In genomic region chr4:123510666-123511065, GRCh38 we compare ENCODE assay signal across 36 cellular contexts.
"Had no signal": no experiment of that assay in that cellular context is flagged by ENCODE, and none has a peak within 500 bp of the region (broad histone marks: within the 10 kb centered on the region; RNA-seq: fewer than 3 reads in every experiment).

No MANE protein-coding gene starts in this region.

- DNase-seq: activated B cell treated with CpG ODN at 0.5 μM for 24 hours; activated CD4-positive, alpha-beta memory T cell treated with anti-CD3 and anti-CD28 coated beads for 36 hours; activated CD4-positive, alpha-beta T cell treated with anti-CD3 and anti-CD28 coated beads for 4 hours; activated CD4-positive, alpha-beta T cell treated with anti-CD3 and anti-CD28 coated beads, Interleukin-2, amount 10 ng/mL, durations not matched to agents 24 days and 14 days; activated CD4-positive, alpha-beta T cell treated with anti-CD3 and anti-CD28 coated beads, Interleukin-2, amount 50 U/mL, for 1 hour; activated CD4-positive, alpha-beta T cell treated with anti-CD3 and anti-CD28 coated beads, Interleukin-2, amount 50 U/mL, for 4 hours; activated CD4-positive, CD25-positive, alpha-beta regulatory T cell treated with anti-CD3 and anti-CD28 coated beads, Interleukin-2, amount 50 U/mL, for 72 hours; activated CD8-positive, alpha-beta memory T cell treated with anti-CD3 and anti-CD28 coated beads, Interleukin-2, amount 50 U/mL, for 4 hours; activated CD8-positive, alpha-beta T cell treated with anti-CD3 and anti-CD28 coated beads for 36 hours; activated gamma-delta T cell; activated naive CD4-positive, alpha-beta T cell treated with anti-CD3 and anti-CD28 coated beads, Interleukin-2, amount 10 ng/mL, durations not matched to agents 7 days and 5 days; activated naive CD4-positive, alpha-beta T cell treated with Interleukin-2 at 50 U/mL for 16 hours; activated naive CD8-positive, alpha-beta T cell treated with anti-CD3 and anti-CD28 coated beads, Interleukin-2, amount 10 ng/mL, durations not matched to agents 7 days and 5 days; activated naive CD8-positive, alpha-beta T cell treated with anti-CD3 and anti-CD28 coated beads, Interleukin-2, amount 50 U/mL, for 24 hours; activated T-cell treated with anti-CD3 and anti-CD28 coated beads for 4 hours; activated T-cell treated with anti-CD3 and anti-CD28 coated beads, Interleukin-2, amount 50 U/mL, for 1 hour; activated T-cell treated with anti-CD3 and anti-CD28 coated beads, Interleukin-2, amount 50 U/mL, for 4 hours; activated T-cell treated with anti-CD3 and anti-CD28 coated beads, Interleukin-2, amount 50 U/mL, for 72 hours; amygdala; anterior cingulate cortex; caudate nucleus; cerebellar nuclear complex; T-helper 1 cell; T-helper 2 cell; T-helper 9 cell had no signal

- H3K9me3 ChIP-seq: ascending aorta had no signal

- H3K4me3 Mint-ChIP-seq: activated B cell treated with CpG ODN at 0.5 μM for 24 hours; activated CD4-positive, alpha-beta memory T cell treated with anti-CD3 and anti-CD28 coated beads for 36 hours; activated CD4-positive, alpha-beta T cell treated with anti-CD3 and anti-CD28 coated beads, Interleukin-2, amount 10 ng/mL, durations not matched to agents 24 days and 14 days; activated CD8-positive, alpha-beta T cell treated with anti-CD3 and anti-CD28 coated beads for 36 hours; activated naive CD4-positive, alpha-beta T cell treated with anti-CD3 and anti-CD28 coated beads, Interleukin-2, amount 10 ng/mL, durations not matched to agents 7 days and 5 days; activated naive CD4-positive, alpha-beta T cell treated with anti-CD3 and anti-CD28 coated beads, Interleukin-2, amount 50 U/mL, for 24 hours; activated naive CD8-positive, alpha-beta T cell; activated naive CD8-positive, alpha-beta T cell treated with anti-CD3 and anti-CD28 coated beads, Interleukin-2, amount 10 ng/mL, durations not matched to agents 7 days and 5 days; activated naive CD8-positive, alpha-beta T cell treated with anti-CD3 and anti-CD28 coated beads, Interleukin-2, amount 50 U/mL, for 24 hours; activated T-cell treated with anti-CD3 and anti-CD28 coated beads, Interleukin-2, amount 50 U/mL, for 4 hours; activated T-cell treated with anti-CD3 and anti-CD28 coated beads, Interleukin-2, amount 50 U/mL, for 72 hours; activated T-helper 1 cell treated with anti-CD3 and anti-CD28 coated beads, Interleukin-12 subunit alpha, Interleukin-12 subunit beta, Interleukin-2, Interleukin-4 antibody, amounts not matched to agents 30 ng/mL and 10 ng/mL and 1 ng/mL, durations not matched to agents 14 hours and 24 hours and 36 hours; activated T-helper 17 cell treated with anti-CD3 and anti-CD28 coated beads, Interleukin-2, amount 50 U/mL, for 72 hours; brain; central memory CD8-positive, alpha-beta T cell; T-helper 1 cell treated with Interleukin-12 subunit alpha and Interleukin-12 subunit beta and Interleukin-4 antibody, amounts not matched to agents 30 μg/mL and 1 μg/mL, for 36 hours; T-helper 2 cell treated with Interferon-gamma antibody and Interleukin-4, amounts not matched to agents 5 μg/mL and 100 μg/mL, for 36 hours had no signal

- ATAC-seq: activated CD8-positive, alpha-beta T cell treated with anti-CD3 and anti-CD28 coated beads for 36 hours; activated naive CD8-positive, alpha-beta T cell treated with anti-CD3 and anti-CD28 coated beads, Interleukin-2, amount 50 U/mL, for 24 hours; activated T-cell treated with anti-CD3 and anti-CD28 coated beads, Interleukin-2, amount 50 U/mL, for 4 hours; activated T-cell treated with anti-CD3 and anti-CD28 coated beads, Interleukin-2, amount 50 U/mL, for 72 hours; activated T-helper 17 cell treated with anti-CD3 and anti-CD28 coated beads, Interleukin-2, amount 50 U/mL, for 72 hours had no signal

- H3K36me3 Mint-ChIP-seq: activated CD4-positive, alpha-beta memory T cell treated with anti-CD3 and anti-CD28 coated beads for 36 hours; activated naive CD4-positive, alpha-beta T cell treated with anti-CD3 and anti-CD28 coated beads, Interleukin-2, amount 10 ng/mL, durations not matched to agents 7 days and 5 days; activated naive CD4-positive, alpha-beta T cell treated with anti-CD3 and anti-CD28 coated beads, Interleukin-2, amount 50 U/mL, for 24 hours; activated naive CD8-positive, alpha-beta T cell; brain had no signal

- H3K36me3 ChIP-seq: ascending aorta, cardiac muscle cell had no signal

- H3K27ac Mint-ChIP-seq: activated B cell treated with CpG ODN at 0.5 μM for 24 hours; activated CD4-positive, alpha-beta memory T cell treated with anti-CD3 and anti-CD28 coated beads for 36 hours; activated CD4-positive, alpha-beta T cell treated with anti-CD3 and anti-CD28 coated beads, Interleukin-2, amount 10 ng/mL, durations not matched to agents 24 days and 14 days; activated CD8-positive, alpha-beta T cell treated with anti-CD3 and anti-CD28 coated beads for 36 hours; activated naive CD4-positive, alpha-beta T cell treated with anti-CD3 and anti-CD28 coated beads, Interleukin-2, amount 10 ng/mL, durations not matched to agents 7 days and 5 days; activated naive CD4-positive, alpha-beta T cell treated with anti-CD3 and anti-CD28 coated beads, Interleukin-2, amount 50 U/mL, for 24 hours; activated naive CD8-positive, alpha-beta T cell; activated naive CD8-positive, alpha-beta T cell treated with anti-CD3 and anti-CD28 coated beads, Interleukin-2, amount 50 U/mL, for 24 hours; activated T-cell treated with anti-CD3 and anti-CD28 coated beads, Interleukin-2, amount 50 U/mL, for 72 hours; activated T-helper 1 cell treated with anti-CD3 and anti-CD28 coated beads, Interleukin-12 subunit alpha, Interleukin-12 subunit beta, Interleukin-2, Interleukin-4 antibody, amounts not matched to agents 30 ng/mL and 10 ng/mL and 1 ng/mL, durations not matched to agents 14 hours and 24 hours and 36 hours; activated T-helper 17 cell treated with anti-CD3 and anti-CD28 coated beads, Interleukin-2, amount 50 U/mL, for 72 hours; T-helper 1 cell treated with Interleukin-12 subunit alpha and Interleukin-12 subunit beta and Interleukin-4 antibody, amounts not matched to agents 30 μg/mL and 1 μg/mL, for 36 hours; T-helper 2 cell treated with Interferon-gamma antibody and Interleukin-4, amounts not matched to agents 5 μg/mL and 100 μg/mL, for 36 hours had no signal

- H3K4me3 ChIP-seq: ascending aorta, cardiac muscle cell had no signal

- H3K9me3 Mint-ChIP-seq: activated CD4-positive, alpha-beta memory T cell treated with anti-CD3 and anti-CD28 coated beads for 36 hours; activated naive CD8-positive, alpha-beta T cell treated with anti-CD3 and anti-CD28 coated beads, Interleukin-2, amount 50 U/mL, for 24 hours; activated T-helper 1 cell treated with anti-CD3 and anti-CD28 coated beads, Interleukin-12 subunit alpha, Interleukin-12 subunit beta, Interleukin-2, Interleukin-4 antibody, amounts not matched to agents 30 ng/mL and 10 ng/mL and 1 ng/mL, durations not matched to agents 14 hours and 24 hours and 36 hours; activated T-helper 17 cell treated with anti-CD3 and anti-CD28 coated beads, Interleukin-2, amount 50 U/mL, for 72 hours; central memory CD8-positive, alpha-beta T cell; T-helper 2 cell treated with Interferon-gamma antibody and Interleukin-4, amounts not matched to agents 5 μg/mL and 100 μg/mL, for 36 hours had no signal

- H3K4me1 ChIP-seq: ascending aorta had no signal

- H3K27me3 ChIP-seq: ascending aorta, cardiac muscle cell had no signal

- H3K27ac ChIP-seq: ascending aorta, cardiac muscle cell, VCaP had no signal
